Comparison of ENCODE assay signal across 1 cellular context in the genomic region with DNA sequence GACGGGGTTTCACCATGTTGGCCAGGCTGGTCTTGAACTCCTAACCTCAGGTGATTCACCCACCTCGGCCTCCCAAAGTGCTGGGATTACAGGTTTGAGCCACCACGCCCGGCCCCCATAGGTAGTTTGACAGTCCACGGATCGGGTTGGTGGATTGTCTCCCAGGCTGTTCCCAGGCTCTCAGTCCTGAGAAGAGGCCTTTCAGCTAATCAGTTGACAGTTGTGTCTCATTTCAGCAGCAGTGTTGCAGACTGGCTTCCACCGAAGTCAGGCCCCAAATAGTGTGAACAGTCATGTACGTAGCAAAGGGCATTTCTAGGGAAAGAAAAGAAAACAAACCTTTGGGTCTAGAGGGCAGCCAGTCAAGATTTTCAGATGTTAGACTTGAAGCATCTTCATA.
TF ChIP-seq lines count a peak whose summit lies in the region.

No MANE protein-coding gene starts in this region.

TF ChIP-seq in SK-N-SH, 30 proteins besides CTCF, POLR2A, EP300 and RAD21 (continued from another document):
- TF ChIP-seq, protein P1, sequence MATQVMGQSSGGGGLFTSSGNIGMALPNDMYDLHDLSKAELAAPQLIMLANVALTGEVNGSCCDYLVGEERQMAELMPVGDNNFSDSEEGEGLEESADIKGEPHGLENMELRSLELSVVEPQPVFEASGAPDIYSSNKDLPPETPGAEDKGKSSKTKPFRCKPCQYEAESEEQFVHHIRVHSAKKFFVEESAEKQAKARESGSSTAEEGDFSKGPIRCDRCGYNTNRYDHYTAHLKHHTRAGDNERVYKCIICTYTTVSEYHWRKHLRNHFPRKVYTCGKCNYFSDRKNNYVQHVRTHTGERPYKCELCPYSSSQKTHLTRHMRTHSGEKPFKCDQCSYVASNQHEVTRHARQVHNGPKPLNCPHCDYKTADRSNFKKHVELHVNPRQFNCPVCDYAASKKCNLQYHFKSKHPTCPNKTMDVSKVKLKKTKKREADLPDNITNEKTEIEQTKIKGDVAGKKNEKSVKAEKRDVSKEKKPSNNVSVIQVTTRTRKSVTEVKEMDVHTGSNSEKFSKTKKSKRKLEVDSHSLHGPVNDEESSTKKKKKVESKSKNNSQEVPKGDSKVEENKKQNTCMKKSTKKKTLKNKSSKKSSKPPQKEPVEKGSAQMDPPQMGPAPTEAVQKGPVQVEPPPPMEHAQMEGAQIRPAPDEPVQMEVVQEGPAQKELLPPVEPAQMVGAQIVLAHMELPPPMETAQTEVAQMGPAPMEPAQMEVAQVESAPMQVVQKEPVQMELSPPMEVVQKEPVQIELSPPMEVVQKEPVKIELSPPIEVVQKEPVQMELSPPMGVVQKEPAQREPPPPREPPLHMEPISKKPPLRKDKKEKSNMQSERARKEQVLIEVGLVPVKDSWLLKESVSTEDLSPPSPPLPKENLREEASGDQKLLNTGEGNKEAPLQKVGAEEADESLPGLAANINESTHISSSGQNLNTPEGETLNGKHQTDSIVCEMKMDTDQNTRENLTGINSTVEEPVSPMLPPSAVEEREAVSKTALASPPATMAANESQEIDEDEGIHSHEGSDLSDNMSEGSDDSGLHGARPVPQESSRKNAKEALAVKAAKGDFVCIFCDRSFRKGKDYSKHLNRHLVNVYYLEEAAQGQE (IDR thresholded peaks at IDR 0.05; ENCODE audit: low read depth, low read length): no peak
- no peak for TF ChIP-seq YY1 (IDR thresholded peaks at IDR 0.05; ENCODE audit: low read depth)
- TF ChIP-seq, protein P2, sequence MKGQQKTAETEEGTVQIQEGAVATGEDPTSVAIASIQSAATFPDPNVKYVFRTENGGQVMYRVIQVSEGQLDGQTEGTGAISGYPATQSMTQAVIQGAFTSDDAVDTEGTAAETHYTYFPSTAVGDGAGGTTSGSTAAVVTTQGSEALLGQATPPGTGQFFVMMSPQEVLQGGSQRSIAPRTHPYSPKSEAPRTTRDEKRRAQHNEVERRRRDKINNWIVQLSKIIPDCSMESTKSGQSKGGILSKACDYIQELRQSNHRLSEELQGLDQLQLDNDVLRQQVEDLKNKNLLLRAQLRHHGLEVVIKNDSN (IDR thresholded peaks at IDR 0.05; ENCODE audit: borderline replicate concordance, low read depth): no peak
- no peak for TF ChIP-seq TCF12 (IDR thresholded peaks at IDR 0.05)
- TF ChIP-seq, protein P3, sequence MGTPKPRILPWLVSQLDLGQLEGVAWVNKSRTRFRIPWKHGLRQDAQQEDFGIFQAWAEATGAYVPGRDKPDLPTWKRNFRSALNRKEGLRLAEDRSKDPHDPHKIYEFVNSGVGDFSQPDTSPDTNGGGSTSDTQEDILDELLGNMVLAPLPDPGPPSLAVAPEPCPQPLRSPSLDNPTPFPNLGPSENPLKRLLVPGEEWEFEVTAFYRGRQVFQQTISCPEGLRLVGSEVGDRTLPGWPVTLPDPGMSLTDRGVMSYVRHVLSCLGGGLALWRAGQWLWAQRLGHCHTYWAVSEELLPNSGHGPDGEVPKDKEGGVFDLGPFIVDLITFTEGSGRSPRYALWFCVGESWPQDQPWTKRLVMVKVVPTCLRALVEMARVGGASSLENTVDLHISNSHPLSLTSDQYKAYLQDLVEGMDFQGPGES (IDR thresholded peaks at IDR 0.05; ENCODE audit: low read depth, low read length): no peak
- TF ChIP-seq, protein P4, sequence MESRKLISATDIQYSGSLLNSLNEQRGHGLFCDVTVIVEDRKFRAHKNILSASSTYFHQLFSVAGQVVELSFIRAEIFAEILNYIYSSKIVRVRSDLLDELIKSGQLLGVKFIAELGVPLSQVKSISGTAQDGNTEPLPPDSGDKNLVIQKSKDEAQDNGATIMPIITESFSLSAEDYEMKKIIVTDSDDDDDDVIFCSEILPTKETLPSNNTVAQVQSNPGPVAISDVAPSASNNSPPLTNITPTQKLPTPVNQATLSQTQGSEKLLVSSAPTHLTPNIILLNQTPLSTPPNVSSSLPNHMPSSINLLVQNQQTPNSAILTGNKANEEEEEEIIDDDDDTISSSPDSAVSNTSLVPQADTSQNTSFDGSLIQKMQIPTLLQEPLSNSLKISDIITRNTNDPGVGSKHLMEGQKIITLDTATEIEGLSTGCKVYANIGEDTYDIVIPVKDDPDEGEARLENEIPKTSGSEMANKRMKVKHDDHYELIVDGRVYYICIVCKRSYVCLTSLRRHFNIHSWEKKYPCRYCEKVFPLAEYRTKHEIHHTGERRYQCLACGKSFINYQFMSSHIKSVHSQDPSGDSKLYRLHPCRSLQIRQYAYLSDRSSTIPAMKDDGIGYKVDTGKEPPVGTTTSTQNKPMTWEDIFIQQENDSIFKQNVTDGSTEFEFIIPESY (IDR thresholded peaks at IDR 0.05; ENCODE audit: borderline replicate concordance, low read depth): no peak
- no peak for TF ChIP-seq JUND (IDR thresholded peaks at IDR 0.05)
- no peak for TF ChIP-seq TEAD4 (IDR thresholded peaks at IDR 0.05; ENCODE audit: borderline replicate concordance, insufficient read depth)
- no peak for TF ChIP-seq NFIC (IDR thresholded peaks at IDR 0.05; ENCODE audit: borderline replicate concordance)
- no peak for TF ChIP-seq GABPA (IDR thresholded peaks at IDR 0.05; ENCODE audit: low read depth)
- no peak for TF ChIP-seq ELF1 (IDR thresholded peaks at IDR 0.05)
